In the genomic region with DNA sequence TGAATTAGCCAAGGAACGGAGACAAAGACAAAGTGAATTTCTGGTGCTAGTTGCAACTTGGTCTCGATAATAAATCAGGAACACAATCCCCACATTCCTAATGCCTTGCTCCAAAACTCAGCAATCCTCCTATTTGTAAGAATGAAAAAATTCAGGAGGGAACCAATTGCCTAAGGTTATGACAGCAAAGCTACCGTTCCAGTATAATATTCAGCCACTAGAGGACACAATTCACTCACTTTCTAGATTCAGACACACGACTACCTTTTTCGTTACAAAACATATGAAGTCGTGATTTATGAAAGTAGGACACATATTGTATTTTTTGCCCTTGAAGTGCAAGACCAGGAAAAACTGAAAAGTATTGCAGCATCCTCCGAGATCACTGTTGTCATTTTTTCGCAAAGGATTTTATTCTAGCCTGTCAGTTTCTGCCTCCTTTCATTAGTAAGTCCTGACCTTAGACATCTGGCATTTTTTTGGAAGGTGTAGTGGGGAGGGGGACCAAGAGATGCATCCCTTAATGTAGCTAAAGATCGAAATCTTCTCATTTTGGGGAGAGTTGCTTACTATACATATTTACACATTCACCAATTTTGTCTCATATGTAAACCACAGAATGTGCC, we compare ENCODE assay signal across 8 cellular contexts.
DNase-seq lines count a peak whose midpoint lies in the region; ATAC-seq and TF ChIP-seq lines count a peak whose summit lies in the region.

No MANE protein-coding gene starts in this region.

- no peak overlapping the region for H3K4me3 Mint-ChIP-seq in activated naive CD4-positive, alpha-beta T cell treated with anti-CD3 and anti-CD28 coated beads, Interleukin-2, amount 50 U/mL, for 24 hours
- H3K4me3 Mint-ChIP-seq in mesothelial cell of epicardium: no peak overlapping the region

- ATAC-seq in GM18868 (IDR thresholded peaks at IDR 0.05; ENCODE audit: unreplicated experiment) (no peak), GM21723 (IDR thresholded peaks at IDR 0.05; ENCODE audit: unreplicated experiment) (no peak), GM21390 (IDR thresholded peaks at IDR 0.05; ENCODE audit: unreplicated experiment) (no peak)

- no peaks in the 10 kb centered on the region for H3K9me3 Mint-ChIP-seq in activated naive CD4-positive, alpha-beta T cell treated with anti-CD3 and anti-CD28 coated beads, Interleukin-2, amount 50 U/mL, for 24 hours
- no peaks in the 10 kb centered on the region for H3K9me3 Mint-ChIP-seq in mesothelial cell of epicardium

- H3K27ac Mint-ChIP-seq in activated naive CD4-positive, alpha-beta T cell treated with anti-CD3 and anti-CD28 coated beads, Interleukin-2, amount 50 U/mL, for 24 hours: peak overlapping the region; percentile 60
- H3K27ac Mint-ChIP-seq in mesothelial cell of epicardium: no peak overlapping the region

- H3K36me3 Mint-ChIP-seq in activated naive CD4-positive, alpha-beta T cell treated with anti-CD3 and anti-CD28 coated beads, Interleukin-2, amount 50 U/mL, for 24 hours: peaks cover 15% of the 10 kb centered on the region
- H3K36me3 Mint-ChIP-seq in mesothelial cell of epicardium: no peaks in the 10 kb centered on the region

- DNase-seq in activated naive CD4-positive, alpha-beta T cell treated with anti-CD3 and anti-CD28 coated beads, Interleukin-2, amount 50 U/mL, for 16 hours: no peak
- DNase-seq in NCI-H748 treated with DMSO at 0.1 percent for 48 hours (lab: John Stamatoyannopoulos, UW): peak; percentile 41
- DNase-seq in dermis microvascular lymphatic vessel endothelial cell (ENCODE audit: low read depth in 2 of 2): peak; percentile 24 to 40
- no peak for DNase-seq in mesothelial cell of epicardium (ENCODE audit: low spot score in 2 of 2, unreplicated experiment in 2 of 2)

- no peaks in the 10 kb centered on the region for H3K27me3 Mint-ChIP-seq in activated naive CD4-positive, alpha-beta T cell treated with anti-CD3 and anti-CD28 coated beads, Interleukin-2, amount 50 U/mL, for 24 hours
- H3K27me3 Mint-ChIP-seq in mesothelial cell of epicardium (ENCODE audit: low read depth): peaks cover 10% of the 10 kb centered on the region

- peaks cover 42% of the 10 kb centered on the region for H3K4me1 Mint-ChIP-seq in activated naive CD4-positive, alpha-beta T cell treated with anti-CD3 and anti-CD28 coated beads, Interleukin-2, amount 50 U/mL, for 24 hours
- H3K4me1 Mint-ChIP-seq in mesothelial cell of epicardium: peaks cover 28% of the 10 kb centered on the region

- TF ChIP-seq CTCF in mesothelial cell of epicardium (IDR thresholded peaks at IDR 0.05; ENCODE audit: unreplicated experiment): peak; percentile 65

Comparison
In these comparisons a context has a peak if more than half of its experiments do, and no peak if none do; other contexts are left out.
1. DNase-seq: peak in NCI-H748 treated with DMSO at 0.1 percent for 48 hours (single experiment) and dermis microvascular lymphatic vessel endothelial cell (2 of 2); none in activated naive CD4-positive, alpha-beta T cell treated with anti-CD3 and anti-CD28 coated beads, Interleukin-2, amount 50 U/mL, for 16 hours (single experiment) and mesothelial cell of epicardium (0 of 2).